Comparison of ENCODE assay signal across 17 cellular contexts in the genomic region with DNA sequence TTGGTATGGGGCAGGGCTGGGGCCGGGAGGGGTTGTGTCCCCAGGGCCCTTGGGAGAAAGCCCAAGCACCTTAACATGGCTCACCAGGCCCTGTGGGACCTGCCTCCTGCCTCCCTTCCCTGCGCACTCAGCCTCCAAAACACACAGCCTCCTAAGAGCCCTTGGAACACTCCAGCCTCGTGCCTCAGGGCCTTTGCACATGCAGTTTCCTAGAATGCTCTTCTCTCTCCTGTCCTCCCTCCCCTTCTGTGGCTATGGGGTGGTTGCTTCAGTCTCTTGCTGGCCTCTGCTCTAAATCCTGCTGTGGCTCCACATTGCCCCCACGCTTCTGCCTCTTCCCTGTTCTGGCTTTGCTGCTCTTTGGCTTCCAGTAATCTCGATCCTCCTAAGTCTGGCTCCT. TPM values are rescaled to one million over a fixed set of nuclear protein-coding genes. Genes with fewer than 3 reads are reported as not detected.
DNase-seq lines count a peak whose midpoint lies in the region; ATAC-seq and TF ChIP-seq lines count a peak whose summit lies in the region.
"Had no signal": no experiment of that assay in that cellular context is flagged by ENCODE, and none has a peak within 500 bp of the region (broad histone marks: within the 10 kb centered on the region; RNA-seq: fewer than 3 reads in every experiment).

No MANE protein-coding gene starts in this region.

- H2BK15ac ChIP-seq in neuronal stem cell (ENCODE audit: low read length) = no peak overlapping the region

- CTCF ChIA-PET in RWPE1 (lab: Yijun Ruan, JAX) = no interaction called here

- H3K9me3 ChIP-seq in left ventricle myocardium inferior (replicated peaks) (no peaks in the 10 kb centered on the region), neuronal stem cell (replicated peaks in 1 of 2; ENCODE audit: control insufficient read depth in 2 of 2, insufficient read depth in 1 of 2, low read depth in 1 of 2, low read length in 2 of 2) (peaks cover 3 to 5% of the 10 kb centered on the region in 2 donors)
- H3K9me3 ChIP-seq: Caco-2 had no signal

- no peak overlapping the region for H3K9ac ChIP-seq in neuronal stem cell (ENCODE audit: low read depth, low read length, poor library complexity)
- H3K9ac ChIP-seq: BLaER1 had no signal

- no CpG with 5 or more reads among the region's 5 CpGs for WGBS in neuronal stem cell (ENCODE audit: extremely low coverage in 2 of 2, insufficient read length in 2 of 2, insufficient replicate concordance in 1 of 2), 2 donors

- H3K4ac ChIP-seq in neuronal stem cell (ENCODE audit: low read length) = no peak overlapping the region

- no peak overlapping the region for H3K4me2 ChIP-seq in neuronal stem cell (ENCODE audit: insufficient read depth, low read length, poor library complexity, severe bottlenecking)
- H3K4me2 ChIP-seq: BLaER1 had no signal

- intact Hi-C loops in left ventricle myocardium inferior (cut with micrococcal nuclease) (no loop called here), cardiac septum (cut with DNase I) (no loop called here)

- TF ChIP-seq CTCF in left ventricle myocardium inferior (IDR thresholded peaks at IDR 0.05; ENCODE audit: borderline replicate concordance) (no peak), RWPE1 (conservative IDR thresholded peaks at IDR 0.05; ENCODE audit: low read depth) (no peak)

- H3K4me3 ChIP-seq in left ventricle myocardium inferior (no peak overlapping the region), neuronal stem cell (ENCODE audit: low read length in 2 of 2) (no peak overlapping the region)
- H3K4me3 ChIP-seq: BLaER1 had no signal

- H3K23ac ChIP-seq in neuronal stem cell (ENCODE audit: low read depth, low read length, poor library complexity) = no peak overlapping the region

- H3K4me1 ChIP-seq in left ventricle myocardium inferior = no peaks in the 10 kb centered on the region
- H3K4me1 ChIP-seq in neuronal stem cell (ENCODE audit: control insufficient read depth in 2 of 2, insufficient read depth in 1 of 2, low read depth in 1 of 2, low read length in 2 of 2) = no peaks in the 10 kb centered on the region
- H3K4me1 ChIP-seq: BLaER1, Caco-2 had no signal

- H3K18ac ChIP-seq in neuronal stem cell (ENCODE audit: low read length) = peak overlapping the region; percentile 45

- no peak overlapping the region for H2AFZ ChIP-seq in neuronal stem cell (ENCODE audit: low read length)

- no peak overlapping the region for H2BK120ac ChIP-seq in neuronal stem cell (ENCODE audit: low read depth, low read length)

- H3K36me3 ChIP-seq in left ventricle myocardium inferior (peaks cover 99% of the 10 kb centered on the region), neuronal stem cell (replicated peaks in 1 of 2; ENCODE audit: control insufficient read depth in 2 of 2, insufficient read depth in 2 of 2, low read length in 2 of 2) (peaks cover 0 to 12% of the 10 kb centered on the region in 2 donors)
- H3K36me3 ChIP-seq: BLaER1 had no signal

- H3K27me3 ChIP-seq in left ventricle myocardium inferior (ENCODE audit: low read depth) (no peaks in the 10 kb centered on the region), neuronal stem cell (ENCODE audit: control insufficient read depth in 3 of 3, insufficient read depth in 3 of 3, low read depth in 1 of 3, low read length in 3 of 3) (no peaks in the 10 kb centered on the region)
- H3K27me3 ChIP-seq: BLaER1 had no signal

- H2BK12ac ChIP-seq in neuronal stem cell (ENCODE audit: low read length) = no peak overlapping the region

- H3K27ac ChIP-seq in left ventricle myocardium inferior (replicated peaks) (peak overlapping the region; percentile 12), neuronal stem cell (replicated peaks; ENCODE audit: low read length) (no peak overlapping the region), RWPE1 (no peak overlapping the region)
- H3K27ac ChIP-seq: BLaER1, HL-60 had no signal

- no peak overlapping the region for H4K8ac ChIP-seq in neuronal stem cell (ENCODE audit: low read depth, low read length)

- DNase-seq in left ventricle myocardium inferior (no peak), cardiac septum (ENCODE audit: low spot score) (no peak), neuronal stem cell (ENCODE audit: low spot score) (no peak), RWPE1 (ENCODE audit: low spot score) (no peak), NCI-H524 (lab: John Stamatoyannopoulos, UW) (no peak), NCI-H345 (lab: John Stamatoyannopoulos, UW) (no peak)
- DNase-seq: 8988T; AML-193; Caco-2; CD8-positive, alpha-beta memory T cell; DND-41; GDM1; HCEC 1CT had no signal

- no peak overlapping the region for H3K14ac ChIP-seq in neuronal stem cell (ENCODE audit: low read length)

- H2BK5ac ChIP-seq in neuronal stem cell (ENCODE audit: low read length) = no peak overlapping the region

- H3K79me1 ChIP-seq in neuronal stem cell (ENCODE audit: low read depth, low read length) = no peaks in the 10 kb centered on the region

- POLR2A ChIA-PET in RWPE1 (lab: Yijun Ruan, JAX; ENCODE audit: low non-redundant PET) = no interaction called here

- no peak overlapping the region for H2AK5ac ChIP-seq in neuronal stem cell (ENCODE audit: low read depth, low read length)

- ATAC-seq in esophagus mucosa = peak; percentile 15

- H4K91ac ChIP-seq in neuronal stem cell (ENCODE audit: low read depth, low read length, poor library complexity) = no peak overlapping the region

RNA-seq across cellular contexts. Expression of a gene that starts 23.7 kb away (rescaled TPM):
- 87.7 TPM for total RNA-seq in left ventricle myocardium inferior
- 49.2 TPM for total RNA-seq in cardiac septum
- 4.0 TPM for total RNA-seq in esophagus mucosa
- 26.2 TPM for polyA plus RNA-seq in neuronal stem cell (2013, experiment 1 of 2)
- polyA plus RNA-seq in neuronal stem cell (2013, experiment 2 of 2) = 28.6 TPM
- total RNA-seq: CD8-positive, alpha-beta memory T cell; H4 had no signal
- polyA plus RNA-seq: CD8-positive, alpha-beta memory T cell had no signal

RNA-seq across cellular contexts. Expression of a gene that starts 26.3 kb away (rescaled TPM):
- total RNA-seq in left ventricle myocardium inferior (70.8 TPM), cardiac septum (82.8 TPM), esophagus mucosa (31.0 TPM)
- 79.2 TPM for polyA plus RNA-seq in neuronal stem cell (2013, experiment 1 of 2)
- 78.7 TPM for polyA plus RNA-seq in neuronal stem cell (2013, experiment 2 of 2)
